In the genomic region with DNA sequence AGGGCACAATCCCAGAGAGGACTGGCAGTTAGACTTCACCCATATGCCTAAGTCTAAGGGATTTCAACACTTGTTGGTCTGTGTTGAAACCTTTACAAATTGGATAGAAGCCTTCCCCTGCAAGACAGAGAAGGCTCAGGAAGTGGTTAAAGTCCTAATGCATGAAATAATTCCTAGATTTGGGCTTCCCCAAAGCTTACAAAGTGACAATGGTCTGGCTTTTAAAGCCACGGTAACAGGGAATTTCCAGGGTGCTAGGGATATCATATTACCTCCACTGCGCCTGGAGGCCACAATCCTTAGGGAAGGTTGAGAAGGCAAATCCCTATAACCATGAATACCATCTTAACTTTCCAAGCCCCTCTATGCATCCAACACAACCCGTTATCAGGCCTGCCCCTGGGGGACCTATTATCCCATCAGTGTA, we compare ENCODE assay signal across 23 cellular contexts. TPM values are rescaled to one million over a fixed set of nuclear protein-coding genes. Genes with fewer than 3 reads are reported as not detected.
A peak's percentile ranks its signal among the peaks of the same experiment; 100 is the strongest.
DNase-seq lines count a peak whose midpoint lies in the region; ATAC-seq, FAIRE-seq and TF ChIP-seq lines count a peak whose summit lies in the region.
"Had no signal": no experiment of that assay in that cellular context is flagged by ENCODE, and none has a peak within 500 bp of the region (broad histone marks: within the 10 kb centered on the region; RNA-seq: fewer than 3 reads in every experiment).

No MANE protein-coding gene starts in this region.

- H3K79me1 ChIP-seq in H1 (ENCODE audit: low read depth, low read length): no peaks in the 10 kb centered on the region

- H4K20me1 ChIP-seq in H1 (replicated peaks in 1 of 2; ENCODE audit: control insufficient read depth in 1 of 2, insufficient read depth in 2 of 2, low read length in 2 of 2): no peaks in the 10 kb centered on the region
- H4K20me1 ChIP-seq: BLaER1 treated with 17β-estradiol and CSF1 and Interleukin-3, amounts not matched to agents 10 nM and 100 nM had no signal

- no peak overlapping the region for H4K91ac ChIP-seq in H1 (replicated peaks; ENCODE audit: insufficient read length, low read length)

- H3K4me1 ChIP-seq in liver (ENCODE audit: control insufficient read depth in 4 of 4, insufficient read depth in 4 of 4, low read length in 3 of 4) (peaks cover 0 to 6% (median 2%) of the 10 kb centered on the region in 4 donors), right lobe of liver (peaks cover 0 to 19% (median 0%) of the 10 kb centered on the region in 4 donors), H1 (replicated peaks in 1 of 4; ENCODE audit: control insufficient read depth in 3 of 4, insufficient read depth in 4 of 4, low read length in 3 of 4) (peaks cover 0 to 15% (median 8%) of the 10 kb centered on the region in 4 experiments; a peak in 4 of 7 replicates)

- no peak overlapping the region for H4K8ac ChIP-seq in H1 (ENCODE audit: extremely low read depth, insufficient read depth, low read length)

- H3K9me3 ChIP-seq in liver (ENCODE audit: control insufficient read depth in 4 of 4, low read length in 3 of 4) (no peaks in the 10 kb centered on the region), right lobe of liver (no peaks in the 10 kb centered on the region), H1 (ENCODE audit: insufficient read depth in 2 of 2, low read depth in 1 of 2, low read length in 1 of 2) (no peaks in the 10 kb centered on the region)
- H3K9me3 ChIP-seq: Caco-2, Peyer's patch had no signal

- H3K23me2 ChIP-seq in H1 (ENCODE audit: low read depth, low read length): no peaks in the 10 kb centered on the region

- FAIRE-seq in H1 (lab: Jason Lieb, UNC): no peak
- FAIRE-seq: urothelium cell line had no signal

- no peak overlapping the region for H2BK20ac ChIP-seq in H1 (ENCODE audit: low read length)

- no peak for TF ChIP-seq CTCF in liver (IDR thresholded peaks at IDR 0.05; ENCODE audit: low read depth, low read length, missing input control)
- no peak for TF ChIP-seq CTCF in right lobe of liver (IDR thresholded peaks at IDR 0.05)
- no peak for TF ChIP-seq CTCF in H1 (IDR thresholded peaks at IDR 0.05; ENCODE audit: control extremely low read depth in 1 of 3, insufficient read depth in 1 of 3, low read depth in 1 of 3, low read length in 3 of 3)

- H2BK5ac ChIP-seq in H1 (ENCODE audit: low read depth, low read length): no peak overlapping the region

- no peaks in the 10 kb centered on the region for H3K36me3 ChIP-seq in liver (ENCODE audit: control insufficient read depth in 4 of 4, insufficient read depth in 3 of 4, low read depth in 1 of 4, low read length in 3 of 4)
- H3K36me3 ChIP-seq in right lobe of liver: no peaks in the 10 kb centered on the region
- H3K36me3 ChIP-seq in H1 (ENCODE audit: control insufficient read depth in 2 of 4, insufficient read depth in 4 of 4, low read length in 3 of 4): no peaks in the 10 kb centered on the region; a peak in 1 of 8 replicates
- H3K36me3 ChIP-seq: BLaER1 treated with 17β-estradiol and CSF1 and Interleukin-3, amounts not matched to agents 10 nM and 100 nM; Peyer's patch had no signal

- CTCF ChIA-PET in H1 (lab: Charles Lee; ENCODE audit: partially characterized antibody): interaction anchor here (0.9 kb wide), 2 partner anchors 59 to 343 kb away, joined by 3 to 4 read pairs; no protein-coding TSS in a partner anchor

- 0 out of 2 replicates have a peak overlapping the region, but pooled peaks have one; percentile 46 for H2AFZ ChIP-seq in H1 (ENCODE audit: low read length)

- no peak overlapping the region for H3K9ac ChIP-seq in liver (ENCODE audit: low read depth in 1 of 2, low read length in 2 of 2)
- no peak overlapping the region for H3K9ac ChIP-seq in H1 (replicated peaks in 1 of 4; ENCODE audit: extremely low read depth in 1 of 4, low read depth in 3 of 4, low read length in 3 of 4)
- H3K9ac ChIP-seq: BLaER1 treated with 17β-estradiol and CSF1 and Interleukin-3, amounts not matched to agents 10 nM and 100 nM had no signal

- no peak overlapping the region for H3K56ac ChIP-seq in H1 (replicated peaks; ENCODE audit: insufficient read length, low read depth, low read length)

- H2AK5ac ChIP-seq in H1 (ENCODE audit: low read depth, low read length): no peak overlapping the region

- H3K27me3 ChIP-seq in liver (ENCODE audit: control insufficient read depth in 4 of 4, insufficient read depth in 4 of 4, low read length in 3 of 4): no peaks in the 10 kb centered on the region
- no peaks in the 10 kb centered on the region for H3K27me3 ChIP-seq in right lobe of liver
- no peaks in the 10 kb centered on the region for H3K27me3 ChIP-seq in H1 (replicated peaks in 1 of 4; ENCODE audit: control insufficient read depth in 3 of 4, extremely low read depth in 1 of 4, insufficient read depth in 3 of 4, low read length in 3 of 4)
- H3K27me3 ChIP-seq: BLaER1 treated with 17β-estradiol and CSF1 and Interleukin-3, amounts not matched to agents 10 nM and 100 nM; Peyer's patch had no signal

- H3K4me3 ChIP-seq in liver (ENCODE audit: low read depth in 1 of 3, low read length in 3 of 3) (no peak overlapping the region), right lobe of liver (no peak overlapping the region), H1 (ENCODE audit: extremely low read depth in 1 of 4, insufficient read depth in 2 of 4, low read depth in 3 of 4, low read length in 4 of 4) (no peak overlapping the region)
- H3K4me3 ChIP-seq: BLaER1 treated with 17β-estradiol and CSF1 and Interleukin-3, amounts not matched to agents 10 nM and 100 nM; Peyer's patch; SK-N-MC had no signal

- H3K18ac ChIP-seq in H1 (ENCODE audit: extremely low read depth, low read length): no peak overlapping the region

- no peak overlapping the region for H3K14ac ChIP-seq in H1 (ENCODE audit: insufficient read length)

- DNase-seq in right lobe of liver (no peak), NCI-H82 treated with DMSO at 0.1 percent for 48 hours (lab: John Stamatoyannopoulos, UW; ENCODE audit: unreplicated experiment) (peak; percentile 32), H1 (ENCODE audit: low read depth in 1 of 2, low spot score in 2 of 2) (no peak), Right ventricle myocardium superior (no peak)
- DNase-seq in activated CD4-positive, alpha-beta T cell treated with anti-CD3 and anti-CD28 coated beads for 1 hour: no peak
- DNase-seq: ACHN; activated CD4-positive, alpha-beta T cell treated with anti-CD3 and anti-CD28 coated beads, Interleukin-2, amount 10 ng/mL, durations not matched to agents 24 days and 14 days; activated naive CD4-positive, alpha-beta T cell treated with anti-CD3 and anti-CD28 coated beads, Interleukin-2, amount 50 U/mL, for 16 hours; amygdala; Caco-2; naive thymus-derived CD4-positive, alpha-beta T cell; NCI-H2081 treated with DMSO at 0.1 percent for 48 hours; NCI-H510A; Peyer's patch; T-helper 2 cell had no signal

- no peak overlapping the region for H3K4ac ChIP-seq in H1 (replicated peaks; ENCODE audit: insufficient read length, low read depth, low read length)

- no peaks in the 10 kb centered on the region for H3K79me2 ChIP-seq in H1 (ENCODE audit: control insufficient read depth in 1 of 2, insufficient read depth in 2 of 2, low read length in 2 of 2)

- H3K27ac ChIP-seq in liver (ENCODE audit: low read depth in 1 of 2, low read length in 2 of 2) (no peak overlapping the region), right lobe of liver (no peak overlapping the region), H1 (ENCODE audit: low read depth, low read length) (no peak overlapping the region)
- H3K27ac ChIP-seq: BLaER1 treated with 17β-estradiol and CSF1 and Interleukin-3, amounts not matched to agents 10 nM and 100 nM; Peyer's patch; SK-N-MC had no signal

- POLR2A ChIA-PET in H1 (lab: Charles Lee; ENCODE audit: partially characterized antibody): interaction anchor here (1.2 kb wide), 1 partner anchor 13 kb away, joined by 3 read pairs; no protein-coding TSS in a partner anchor

- no peak for TF ChIP-seq POLR2A in right lobe of liver (IDR thresholded peaks at IDR 0.05)
- no peak for TF ChIP-seq POLR2A in H1 (IDR thresholded peaks at IDR 0.05; ENCODE audit: control extremely low read depth in 1 of 2, low read depth in 2 of 2, low read length in 2 of 2)

- TF ChIP-seq RAD21 in liver (IDR thresholded peaks at IDR 0.05) (peak in 1 of 2 donors; percentile 37), H1 (IDR thresholded peaks at IDR 0.05 in 1 of 2, conservative IDR thresholded peaks at IDR 0.05 in 1 of 2; ENCODE audit: low read depth in 2 of 2, low read length in 2 of 2) (no peak)

- no peak overlapping the region for H2BK12ac ChIP-seq in H1 (ENCODE audit: low read depth, low read length)

- no peak overlapping the region for H3K23ac ChIP-seq in H1 (ENCODE audit: insufficient read length)

- no peak overlapping the region for H3K4me2 ChIP-seq in H1 (ENCODE audit: insufficient read depth in 1 of 2, low read depth in 2 of 2, low read length in 2 of 2)

- no peak overlapping the region for H2BK15ac ChIP-seq in H1 (ENCODE audit: low read length)

- ATAC-seq in right lobe of liver: no peak
- ATAC-seq in activated CD4-positive, CD25-positive, alpha-beta regulatory T cell treated with anti-CD3 and anti-CD28 coated beads, Interleukin-2, amount 50 U/mL, for 24 hours: no peak
- no peak for ATAC-seq in Right ventricle myocardium superior (ENCODE audit: poor library complexity)
- no peak for ATAC-seq in GM18868 (IDR thresholded peaks at IDR 0.05; ENCODE audit: unreplicated experiment)
- ATAC-seq: HCT116; left lobe of liver; naive thymus-derived CD4-positive, alpha-beta T cell had no signal

- H4K5ac ChIP-seq in H1 (ENCODE audit: insufficient read length, low read depth, low read length): no peak overlapping the region

- WGBS in liver: 68% methylated on average over 3 of the region's 3 CpGs
- 23% methylated on average over 2 of the region's 3 CpGs for WGBS in right lobe of liver (ENCODE audit: insufficient coverage, low coverage, low lambda C conversion rate, missing lambda C conversion rate)
- 72% methylated on average over 3 of the region's 3 CpGs; no CpG with 5 or more reads in 1 of the 2 experiments for WGBS in H1 (ENCODE audit: extremely low coverage in 1 of 2, insufficient coverage in 1 of 2, insufficient read length in 1 of 2, insufficient replicate concordance in 2 of 2, low coverage in 1 of 2, low lambda C conversion rate in 2 of 2, missing lambda C conversion rate in 1 of 2), 2 experiments

- TF ChIP-seq EP300 in H1 (IDR thresholded peaks at IDR 0.05; ENCODE audit: borderline replicate concordance in 1 of 2, low read depth in 2 of 2, low read length in 2 of 2): no peak

- intact Hi-C loops in right lobe of liver (cut with DNase I) (no loop called here), Right ventricle myocardium superior (cut with DNase I) (loop anchor here (5.0 to 10.0 kb wide), 2 partner anchors 228 to 346 kb away; no protein-coding TSS in a partner anchor)

- H2BK120ac ChIP-seq in H1 (replicated peaks; ENCODE audit: low read depth, low read length): no peak overlapping the region

RNA-seq across cellular contexts. Expression of a gene that starts 3.3 kb away (rescaled TPM):
- total RNA-seq in liver: 10 to 100 TPM in 1 of 2 donors, 1 to 10 TPM in 1; 7.2 to 26.9 TPM
- polyA plus RNA-seq in liver: 10 to 100 TPM in 1 of 2 donors, 1 to 10 TPM in 1; 7.6 to 11.0 TPM
- 10 to 100 TPM; 12.8 to 32.7 (median 20.0) TPM for total RNA-seq in right lobe of liver
- total RNA-seq in H1 (2021; fragmentation: NEBNext Ultra II Directional; extraction: Animal tissue kit (Norgen Biotek cat#: 25700)): 2.2 and 2.3 TPM in 2 replicates
- 0.88 and 1.5 TPM in 2 replicates for polyA plus RNA-seq in H1 (2011; rRNA removed)
- polyA plus RNA-seq in H1 (2011; cell fraction: cytosol; rRNA removed): 2.0 TPM
- 0.86 TPM for polyA plus RNA-seq in H1 (2011; cell fraction: nucleus; rRNA removed)
- 1.3 to 1.7 TPM (median 1.4 TPM) in 4 replicates for polyA plus RNA-seq in H1 (2012, experiment 1 of 2)
- 0.62 TPM for polyA plus RNA-seq in H1 (2012, experiment 2 of 2)
- polyA plus RNA-seq in H1 (2013, experiment 1 of 2): 2.1 TPM
- 1.9 TPM for polyA plus RNA-seq in H1 (2013, experiment 2 of 2)
- 1.4 and 1.9 TPM in 2 replicates for polyA minus RNA-seq in H1 (2011; rRNA and poly(A)+ RNA removed)
- polyA minus RNA-seq in H1 (2011; cell fraction: cytosol; rRNA and poly(A)+ RNA removed): 2.1 TPM
- polyA minus RNA-seq in H1 (2011; cell fraction: nucleus; rRNA and poly(A)+ RNA removed): 3.4 TPM
- total RNA-seq in Right ventricle myocardium superior: 3.8 TPM
